10 cellular contexts compared by ENCODE assay signal in genomic region chr11:35167451-35167954, GRCh38. TPM values are rescaled to one million over a fixed set of nuclear protein-coding genes. Genes with fewer than 3 reads are reported as not detected.
DNase-seq lines count a peak whose midpoint lies in the region; ATAC-seq and TF ChIP-seq lines count a peak whose summit lies in the region.
"Had no signal": no experiment of that assay in that cellular context is flagged by ENCODE, and none has a peak within 500 bp of the region (broad histone marks: within the 10 kb centered on the region; RNA-seq: fewer than 3 reads in every experiment).

No MANE protein-coding gene starts in this region.

- 90% methylated on average over 2 of the region's 2 CpGs for WGBS in hepatocyte (ENCODE audit: low lambda C conversion rate, missing lambda C conversion rate)

- DNase-seq in HL-60 (ENCODE audit: low read depth in 1 of 2, low spot score in 1 of 2) (no peak), hepatocyte (ENCODE audit: low spot score) (no peak), GM13976 (ENCODE audit: low spot score) (no peak), GF-D8 (lab: John Stamatoyannopoulos, UW) (no peak), AML-193 (lab: John Stamatoyannopoulos, UW) (no peak)
- no peak for DNase-seq in activated naive CD8-positive, alpha-beta T cell treated with anti-CD3 and anti-CD28 coated beads for 36 hours
- DNase-seq: activated CD4-positive, alpha-beta T cell treated with anti-CD3 and anti-CD28 coated beads for 1 hour; pancreas had no signal

- ATAC-seq in GM19452 (IDR thresholded peaks at IDR 0.05; ENCODE audit: unreplicated experiment): no peak

- H3K9me2 ChIP-seq in hepatocyte (replicated peaks; ENCODE audit: insufficient read depth): no peaks in the 10 kb centered on the region

- H3K4me1 Mint-ChIP-seq in activated naive CD8-positive, alpha-beta T cell treated with anti-CD3 and anti-CD28 coated beads for 36 hours: peaks cover 96% of the 10 kb centered on the region

- peak overlapping the region; percentile 5 for H3K4me2 ChIP-seq in hepatocyte

- H3K27ac Mint-ChIP-seq in activated naive CD8-positive, alpha-beta T cell treated with anti-CD3 and anti-CD28 coated beads for 36 hours: peak overlapping the region; percentile 97

- TF ChIP-seq CTCF in HL-60 (IDR thresholded peaks at IDR 0.05; ENCODE audit: insufficient read depth, low read length) (no peak), hepatocyte (IDR thresholded peaks at IDR 0.05; ENCODE audit: poor library complexity) (no peak), GM13976 (IDR thresholded peaks at IDR 0.05; ENCODE audit: borderline replicate concordance, control extremely low read depth, extremely low read depth, insufficient read depth, missing control alignments) (no peak)

- H3K4me1 ChIP-seq in hepatocyte (ENCODE audit: insufficient read depth): peaks cover 34% of the 10 kb centered on the region
- peaks cover 59% of the 10 kb centered on the region for H3K4me1 ChIP-seq in stomach smooth muscle (ENCODE audit: control insufficient read depth, insufficient read depth, low read length)

- no peak overlapping the region for H3K4me3 ChIP-seq in HL-60 (replicated peaks; ENCODE audit: insufficient read depth, low read length)
- no peak overlapping the region for H3K4me3 ChIP-seq in hepatocyte
- peak overlapping the region in 1 of 2 donors; percentile 9 for H3K4me3 ChIP-seq in stomach smooth muscle (ENCODE audit: low read length in 2 of 2)
- H3K4me3 ChIP-seq: pancreas had no signal

- no peaks in the 10 kb centered on the region for H3K27me3 Mint-ChIP-seq in activated naive CD8-positive, alpha-beta T cell treated with anti-CD3 and anti-CD28 coated beads for 36 hours

- peaks cover 76% of the 10 kb centered on the region for H3K36me3 Mint-ChIP-seq in activated naive CD8-positive, alpha-beta T cell treated with anti-CD3 and anti-CD28 coated beads for 36 hours

- peak overlapping the region in 1 of 2 donors; percentile 22 for H3K9ac ChIP-seq in stomach smooth muscle (ENCODE audit: low read length in 2 of 2)

- peak overlapping the region; percentile 74 for H3K4me3 Mint-ChIP-seq in activated naive CD8-positive, alpha-beta T cell treated with anti-CD3 and anti-CD28 coated beads for 36 hours

- no peaks in the 10 kb centered on the region for H3K36me3 ChIP-seq in hepatocyte (replicated peaks; ENCODE audit: insufficient read depth, low read depth)
- no peaks in the 10 kb centered on the region for H3K36me3 ChIP-seq in stomach smooth muscle (ENCODE audit: control insufficient read depth in 2 of 2, insufficient read depth in 2 of 2, low read length in 2 of 2)
- H3K36me3 ChIP-seq: pancreas had no signal

- H3K79me2 ChIP-seq in hepatocyte: no peaks in the 10 kb centered on the region

- H3K27me3 ChIP-seq in HL-60 (ENCODE audit: insufficient read depth, poor library complexity, severe bottlenecking) (no peaks in the 10 kb centered on the region), hepatocyte (no peaks in the 10 kb centered on the region), stomach smooth muscle (ENCODE audit: control insufficient read depth in 1 of 2, insufficient read depth in 2 of 2, low read length in 2 of 2) (no peaks in the 10 kb centered on the region)
- H3K27me3 ChIP-seq: pancreas had no signal

- H3K27ac ChIP-seq in HL-60 (replicated peaks) (peak overlapping the region; percentile 53), hepatocyte (no peak overlapping the region), stomach smooth muscle (ENCODE audit: low read length) (peak overlapping the region; percentile 62)

- no peaks in the 10 kb centered on the region for H4K20me1 ChIP-seq in hepatocyte (ENCODE audit: insufficient read depth, poor library complexity, severe bottlenecking)

- in situ Hi-C loops in GM13976 (cut with MboI; ENCODE audit: low sequenced_read_pairs, unreplicated experiment): no loop called here

- H3K9me3 ChIP-seq in hepatocyte (ENCODE audit: low read depth) (no peaks in the 10 kb centered on the region), stomach smooth muscle (ENCODE audit: control insufficient read depth in 2 of 2, low read length in 2 of 2) (no peaks in the 10 kb centered on the region)
- H3K9me3 ChIP-seq: pancreas had no signal

- H3K9me3 Mint-ChIP-seq in activated naive CD8-positive, alpha-beta T cell treated with anti-CD3 and anti-CD28 coated beads for 36 hours: no peaks in the 10 kb centered on the region

- no peak overlapping the region for H2AFZ ChIP-seq in hepatocyte

RNA-seq across cellular contexts. Expression of gene CD44, which starts 28.5 kb away (rescaled TPM):
- total RNA-seq in activated naive CD8-positive, alpha-beta T cell treated with anti-CD3 and anti-CD28 coated beads for 36 hours: 100 to 1,000 TPM; 380 to 428 TPM
- 17.5 and 23.4 TPM in 2 replicates for total RNA-seq in hepatocyte
- 13.7 and 29.5 TPM in 2 replicates for polyA plus RNA-seq in hepatocyte

Comparison
In these comparisons a context has a peak if more than half of its experiments do, and no peak if none do; other contexts are left out.
1. RNA of gene CD44, which starts 28.5 kb away (total RNA-seq): 380 to 428 TPM in activated naive CD8-positive, alpha-beta T cell treated with anti-CD3 and anti-CD28 coated beads for 36 hours; 17.5 to 23.4 TPM in hepatocyte; every median in the first group is over 10 times any median in the second.